ENCODE assay signal across 20 cellular contexts in the genomic region with DNA sequence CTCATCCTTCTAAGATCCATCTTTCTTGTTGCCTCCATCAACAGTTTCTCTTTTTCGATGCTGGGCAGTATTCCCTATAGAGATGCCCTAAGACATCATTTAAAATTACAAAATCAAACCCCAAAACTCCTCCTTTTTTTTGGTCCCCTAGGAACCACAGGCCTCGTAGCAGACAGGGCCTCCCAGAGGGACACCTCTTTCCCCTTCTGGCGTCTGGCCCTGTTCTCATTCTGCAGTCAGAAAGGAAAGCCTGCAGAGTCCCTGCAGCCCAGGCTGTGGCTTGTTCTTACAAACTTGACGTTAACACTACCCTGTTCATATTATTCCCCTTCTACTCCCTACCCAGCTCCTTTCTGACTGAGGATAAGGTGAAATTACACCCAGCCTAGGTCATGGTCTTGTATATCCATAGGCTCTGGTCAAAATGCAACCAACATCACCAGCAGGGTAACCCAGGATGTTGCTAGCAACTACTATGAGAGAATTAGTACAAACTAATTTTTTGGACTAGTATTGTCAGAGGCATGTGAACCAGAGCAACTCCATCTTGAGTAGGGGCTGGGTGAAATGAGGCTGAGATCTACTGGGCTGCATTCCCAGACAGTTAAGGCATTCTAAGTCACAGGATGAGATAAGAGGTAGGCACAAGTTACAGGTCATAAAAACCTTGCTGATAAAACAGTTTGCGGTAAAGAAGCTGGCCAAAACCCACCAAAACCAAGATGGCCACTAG. TPM values are rescaled to one million over a fixed set of nuclear protein-coding genes. Genes with fewer than 3 reads are reported as not detected.
DNase-seq lines count a peak whose midpoint lies in the region; ATAC-seq lines count a peak whose summit lies in the region.
"Had no signal": no experiment of that assay in that cellular context is flagged by ENCODE, and none has a peak within 500 bp of the region (broad histone marks: within the 10 kb centered on the region; RNA-seq: fewer than 3 reads in every experiment).

No MANE protein-coding gene starts in this region.

- H3K27me3 ChIP-seq in iPS-20b (ENCODE audit: insufficient read depth, low read length): no peaks in the 10 kb centered on the region

- H3K9me3 ChIP-seq in T-helper 17 cell (ENCODE audit: control insufficient read depth, low read length, poor library complexity, severe bottlenecking) (no peaks in the 10 kb centered on the region), iPS-20b (ENCODE audit: insufficient read depth, low read depth, low read length) (no peaks in the 10 kb centered on the region)

- no peak for ATAC-seq in T-helper 17 cell
- no peak for ATAC-seq in GM18520 (IDR thresholded peaks at IDR 0.05; ENCODE audit: unreplicated experiment)
- ATAC-seq: GM12878 had no signal

- H3K36me3 ChIP-seq in iPS-20b (ENCODE audit: insufficient read depth, low read depth, low read length): no peaks in the 10 kb centered on the region

- no peaks in the 10 kb centered on the region for H3K36me3 Mint-ChIP-seq in T-helper 17 cell (ENCODE audit: low read depth)

- peaks cover 32% of the 10 kb centered on the region for H3K4me1 Mint-ChIP-seq in T-helper 17 cell

- no peaks in the 10 kb centered on the region for H3K27me3 Mint-ChIP-seq in T-helper 17 cell

- no peak overlapping the region for H3K4me3 ChIP-seq in iPS-20b (ENCODE audit: low read length)
- H3K4me3 ChIP-seq: GM12878 had no signal

- peaks cover 51% of the 10 kb centered on the region for H3K4me1 ChIP-seq in iPS-20b (ENCODE audit: insufficient read depth, low read length)

- H3K27ac ChIP-seq in iPS-20b (ENCODE audit: low read length): peak overlapping the region; percentile 53
- H3K27ac ChIP-seq: 22Rv1 had no signal

- DNase-seq in SKM-1 treated with dmso at 0.1 percent for 144 hours (lab: John Stamatoyannopoulos, UW; ENCODE audit: unreplicated experiment): peak; percentile 19
- DNase-seq in SKM-1 (lab: John Stamatoyannopoulos, UW; ENCODE audit: unreplicated experiment): no peak
- DNase-seq in GF-D8 (lab: John Stamatoyannopoulos, UW): peak; percentile 24
- no peak for DNase-seq in T-helper 17 cell
- DNase-seq in kidney glomerular epithelial cell (lab: John Stamatoyannopoulos, UW): no peak
- DNase-seq in NCI-H748 treated with DMSO at 0.1 percent for 48 hours (lab: John Stamatoyannopoulos, UW): no peak
- DNase-seq: C1 segment of cervical spinal cord, DMS53, KG1, NCI-H1105 treated with DMSO at 0.1 percent for 48 hours, NCI-H187, NCI-H2171, NCI-H446 treated with DMSO at 0.1 percent for 48 hours, NCI-H774, Right ventricle myocardium superior had no signal

- peak overlapping the region; percentile 37 for H3K27ac Mint-ChIP-seq in T-helper 17 cell

- no peak overlapping the region for H3K4me3 Mint-ChIP-seq in T-helper 17 cell

- no peak overlapping the region for H3K9ac ChIP-seq in iPS-20b (ENCODE audit: low read depth, low read length)

RNA-seq across cellular contexts. Expression of a gene that starts 3.5 kb away (rescaled TPM):
- total RNA-seq in T-helper 17 cell: 10 to 100 TPM in 1 of 2 donors, 1 to 10 TPM in 1; 9.4 to 19.7 TPM

RNA-seq across cellular contexts. Expression of a gene that starts 31.0 kb away (rescaled TPM):
- total RNA-seq in T-helper 17 cell: 100 to 1,000 TPM; 151 to 165 TPM

RNA-seq across cellular contexts. Expression of a gene that starts 31.1 kb away (rescaled TPM):
- under 1 TPM; 0.60 to 0.80 TPM for total RNA-seq in T-helper 17 cell
- total RNA-seq: GM12878, MCF 10A, Right ventricle myocardium superior had no signal

RNA-seq across cellular contexts. Expression of a gene that starts 49.6 kb away (rescaled TPM):
- total RNA-seq in T-helper 17 cell: under 1 TPM; 0.23 to 0.42 TPM

Comparison
In these comparisons a context has a peak if more than half of its experiments do, and no peak if none do; other contexts are left out.
1. DNase-seq: peak in SKM-1 treated with dmso at 0.1 percent for 144 hours (single experiment) and GF-D8 (single experiment); none in SKM-1 (single experiment), T-helper 17 cell (0 of 3), kidney glomerular epithelial cell (single experiment) and NCI-H748 treated with DMSO at 0.1 percent for 48 hours (single experiment).